ENCODE assay signal across 1 cellular context in the genomic region with DNA sequence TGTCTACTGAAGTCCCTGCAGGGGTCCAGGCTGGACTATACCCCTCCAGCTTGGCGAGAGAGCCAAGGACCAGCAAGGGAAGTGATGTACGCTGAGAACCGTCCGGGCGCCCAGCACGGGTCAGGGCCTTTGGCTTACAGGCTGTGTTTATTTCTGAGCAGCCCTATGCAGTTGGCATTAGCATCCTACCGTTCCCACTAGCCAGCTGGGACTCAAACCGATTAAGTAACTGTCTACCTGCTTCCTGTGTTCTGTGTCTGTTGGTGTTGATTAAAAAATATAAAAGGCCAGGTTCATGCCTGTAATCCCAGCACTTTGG.
TF ChIP-seq lines count a peak whose summit lies in the region.

No MANE protein-coding gene starts in this region.

TF ChIP-seq in HepG2, 621 proteins besides CTCF, POLR2A, EP300 and RAD21 (continued from another document):
- TF ChIP-seq, protein P1, sequence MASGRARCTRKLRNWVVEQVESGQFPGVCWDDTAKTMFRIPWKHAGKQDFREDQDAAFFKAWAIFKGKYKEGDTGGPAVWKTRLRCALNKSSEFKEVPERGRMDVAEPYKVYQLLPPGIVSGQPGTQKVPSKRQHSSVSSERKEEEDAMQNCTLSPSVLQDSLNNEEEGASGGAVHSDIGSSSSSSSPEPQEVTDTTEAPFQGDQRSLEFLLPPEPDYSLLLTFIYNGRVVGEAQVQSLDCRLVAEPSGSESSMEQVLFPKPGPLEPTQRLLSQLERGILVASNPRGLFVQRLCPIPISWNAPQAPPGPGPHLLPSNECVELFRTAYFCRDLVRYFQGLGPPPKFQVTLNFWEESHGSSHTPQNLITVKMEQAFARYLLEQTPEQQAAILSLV (CRISPR knock-in tag; IDR thresholded peaks at IDR 0.05; ENCODE audit: borderline replicate concordance), result no peak
- no peak for TF ChIP-seq BHLHE40 (IDR thresholded peaks at IDR 0.05; ENCODE audit: low read length)
- 0 out of 2 replicates have a peak, but pooled peaks have one; percentile 19 for TF ChIP-seq AKAP8 (CRISPR knock-in tag; IDR thresholded peaks at IDR 0.05)
